In the genomic region with DNA sequence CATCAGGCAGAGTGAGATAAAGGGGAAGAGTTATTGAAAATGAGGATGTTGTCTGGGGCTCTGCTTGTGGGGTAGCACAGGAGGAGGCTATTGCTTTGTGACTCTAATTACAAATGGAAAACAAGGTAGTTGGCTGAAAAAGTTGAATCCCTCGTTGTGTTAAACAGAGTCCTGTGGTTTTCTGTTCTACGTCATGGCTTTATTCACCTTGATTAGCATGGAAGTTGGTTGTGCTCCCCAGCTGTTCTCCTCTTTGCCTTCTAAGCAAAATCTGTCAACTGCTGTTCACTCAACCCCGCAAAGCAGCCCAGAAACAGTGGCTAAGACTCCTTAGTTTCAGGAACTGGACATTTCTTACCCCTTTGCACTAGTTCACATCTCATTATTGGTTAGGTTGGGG, we compare ENCODE assay signal across 19 cellular contexts.
"Had no signal": no experiment of that assay in that cellular context is flagged by ENCODE, and none has a peak within 500 bp of the region (broad histone marks: within the 10 kb centered on the region; RNA-seq: fewer than 3 reads in every experiment).

No MANE protein-coding gene starts in this region.

- ATAC-seq: activated CD8-positive, alpha-beta T cell treated with anti-CD3 and anti-CD28 coated beads, Interleukin-2, amount 10 ng/mL, durations not matched to agents 7 days and 5 days; activated naive CD8-positive, alpha-beta T cell treated with anti-CD3 and anti-CD28 coated beads, Interleukin-2, amount 50 U/mL, for 24 hours; gastrocnemius medialis; right lobe of liver had no signal

- H3K27ac ChIP-seq: cardiac muscle cell, gastrocnemius medialis, right lobe of liver, tibial nerve, VCaP had no signal

- H3K4me3 ChIP-seq: cardiac muscle cell, gastrocnemius medialis, right lobe of liver, tibial nerve had no signal

- H3K9me3 Mint-ChIP-seq: activated naive CD8-positive, alpha-beta T cell treated with anti-CD3 and anti-CD28 coated beads, Interleukin-2, amount 50 U/mL, for 24 hours; activated T-helper 1 cell treated with anti-CD3 and anti-CD28 coated beads, Interleukin-12 subunit alpha, Interleukin-12 subunit beta, Interleukin-2, Interleukin-4 antibody, amounts not matched to agents 30 ng/mL and 10 ng/mL and 1 ng/mL, durations not matched to agents 14 hours and 24 hours and 36 hours; T-helper 2 cell treated with Interferon-gamma antibody and Interleukin-4, amounts not matched to agents 5 μg/mL and 100 μg/mL, for 36 hours had no signal

- DNase-seq: activated CD4-positive, alpha-beta T cell treated with anti-CD3 and anti-CD28 coated beads for 4 hours; activated CD8-positive, alpha-beta memory T cell treated with anti-CD3 and anti-CD28 coated beads, Interleukin-2, amount 50 U/mL, for 48 hours; activated CD8-positive, alpha-beta T cell treated with anti-CD3 and anti-CD28 coated beads, Interleukin-2, amount 10 ng/mL, durations not matched to agents 7 days and 5 days; activated naive CD4-positive, alpha-beta T cell; activated naive CD8-positive, alpha-beta T cell treated with anti-CD3 and anti-CD28 coated beads, Interleukin-2, amount 50 U/mL, for 24 hours; gastrocnemius medialis; kidney glomerular epithelial cell; mesendoderm; posterior cingulate gyrus; right lobe of liver; stimulated activated CD4-positive, alpha-beta T cell treated with anti-CD3 and anti-CD28 coated beads, Interleukin-2, amount 100 ng/mL, for 24 hours; stimulated activated naive B cell treated with anti-CD40 and anti-IgM and Interleukin-4, amounts not matched to agents 10 μg/mL and 1 μg/mL and 100 μg/mL, for 72 hours had no signal

- H3K27ac Mint-ChIP-seq: activated CD8-positive, alpha-beta T cell treated with anti-CD3 and anti-CD28 coated beads, Interleukin-2, amount 10 ng/mL, durations not matched to agents 7 days and 5 days; activated naive CD8-positive, alpha-beta T cell treated with anti-CD3 and anti-CD28 coated beads, Interleukin-2, amount 50 U/mL, for 24 hours; activated T-helper 1 cell treated with anti-CD3 and anti-CD28 coated beads, Interleukin-12 subunit alpha, Interleukin-12 subunit beta, Interleukin-2, Interleukin-4 antibody, amounts not matched to agents 30 ng/mL and 10 ng/mL and 1 ng/mL, durations not matched to agents 14 hours and 24 hours and 36 hours; stimulated activated naive B cell treated with anti-CD40 and anti-IgM and Interleukin-4, amounts not matched to agents 10 μg/mL and 1 μg/mL and 100 μg/mL, for 72 hours; T-helper 2 cell treated with Interferon-gamma antibody and Interleukin-4, amounts not matched to agents 5 μg/mL and 100 μg/mL, for 36 hours had no signal

- H3K36me3 ChIP-seq: cardiac muscle cell, gastrocnemius medialis, right lobe of liver, tibial nerve had no signal

- FAIRE-seq: astrocyte, endothelial cell of umbilical vein had no signal

- H3K36me3 Mint-ChIP-seq: stimulated activated naive B cell treated with anti-CD40 and anti-IgM and Interleukin-4, amounts not matched to agents 10 μg/mL and 1 μg/mL and 100 μg/mL, for 72 hours had no signal

- H3K4me1 Mint-ChIP-seq: activated naive CD8-positive, alpha-beta T cell treated with anti-CD3 and anti-CD28 coated beads, Interleukin-2, amount 50 U/mL, for 24 hours had no signal

- H3K9me3 ChIP-seq: gastrocnemius medialis, right lobe of liver, tibial nerve had no signal

- H3K4me1 ChIP-seq: gastrocnemius medialis, right lobe of liver, tibial nerve had no signal

- H3K27me3 ChIP-seq: cardiac muscle cell, gastrocnemius medialis, right lobe of liver had no signal

- H3K4me3 Mint-ChIP-seq: activated CD8-positive, alpha-beta T cell treated with anti-CD3 and anti-CD28 coated beads, Interleukin-2, amount 10 ng/mL, durations not matched to agents 7 days and 5 days; activated naive CD8-positive, alpha-beta T cell treated with anti-CD3 and anti-CD28 coated beads, Interleukin-2, amount 50 U/mL, for 24 hours; activated T-helper 1 cell treated with anti-CD3 and anti-CD28 coated beads, Interleukin-12 subunit alpha, Interleukin-12 subunit beta, Interleukin-2, Interleukin-4 antibody, amounts not matched to agents 30 ng/mL and 10 ng/mL and 1 ng/mL, durations not matched to agents 14 hours and 24 hours and 36 hours; stimulated activated naive B cell treated with anti-CD40 and anti-IgM and Interleukin-4, amounts not matched to agents 10 μg/mL and 1 μg/mL and 100 μg/mL, for 72 hours; T-helper 2 cell treated with Interferon-gamma antibody and Interleukin-4, amounts not matched to agents 5 μg/mL and 100 μg/mL, for 36 hours had no signal
